ENCODE assay signal across 35 cellular contexts in genomic region chr4:36082817-36083216, GRCh38.
"Had no signal": no experiment of that assay in that cellular context is flagged by ENCODE, and none has a peak within 500 bp of the region (broad histone marks: within the 10 kb centered on the region; RNA-seq: fewer than 3 reads in every experiment).

No MANE protein-coding gene starts in this region.

- H3K4me1 Mint-ChIP-seq: activated naive CD8-positive, alpha-beta T cell treated with anti-CD3 and anti-CD28 coated beads, Interleukin-2, amount 10 ng/mL, durations not matched to agents 7 days and 5 days had no signal

- H3K9me3 Mint-ChIP-seq: activated CD4-positive, alpha-beta memory T cell treated with anti-CD3 and anti-CD28 coated beads, Interleukin-2, amount 10 ng/mL, durations not matched to agents 7 days and 5 days; activated CD4-positive, alpha-beta T cell treated with anti-CD3 and anti-CD28 coated beads, Interleukin-2, amount 10 ng/mL, durations not matched to agents 7 days and 5 days; activated naive CD4-positive, alpha-beta T cell treated with anti-CD3 and anti-CD28 coated beads, Interleukin-2, amount 10 ng/mL, durations not matched to agents 7 days and 5 days; activated naive CD4-positive, alpha-beta T cell treated with anti-CD3 and anti-CD28 coated beads, Interleukin-2, amount 50 U/mL, for 24 hours; activated naive CD8-positive, alpha-beta T cell treated with anti-CD3 and anti-CD28 coated beads, Interleukin-2, amount 10 ng/mL, durations not matched to agents 7 days and 5 days; activated naive CD8-positive, alpha-beta T cell treated with anti-CD3 and anti-CD28 coated beads, Interleukin-2, amount 50 U/mL, for 24 hours; activated T-cell treated with anti-CD3 and anti-CD28 coated beads, Interleukin-2, amount 50 U/mL, for 24 hours; activated T-helper 2 cell treated with anti-CD3 and anti-CD28 coated beads, Interferon-gamma antibody, Interleukin-2, Interleukin-4, amounts not matched to agents 10 μg/mL and 5 μg/mL and 100 μg/mL, durations not matched to agents 14 hours and 24 hours and 36 hours; brain; central memory CD8-positive, alpha-beta T cell; T-helper 1 cell treated with Interleukin-12 subunit alpha and Interleukin-12 subunit beta and Interleukin-4 antibody, amounts not matched to agents 30 μg/mL and 1 μg/mL, for 36 hours; T-helper 2 cell treated with Interferon-gamma antibody and Interleukin-4, amounts not matched to agents 5 μg/mL and 100 μg/mL, for 36 hours; WTC11 had no signal

- H3K36me3 Mint-ChIP-seq: brain, WTC11 had no signal

- H3K4me3 Mint-ChIP-seq: activated CD4-positive, alpha-beta memory T cell treated with anti-CD3 and anti-CD28 coated beads, Interleukin-2, amount 10 ng/mL, durations not matched to agents 7 days and 5 days; activated CD4-positive, alpha-beta T cell treated with anti-CD3 and anti-CD28 coated beads for 36 hours; activated CD4-positive, alpha-beta T cell treated with anti-CD3 and anti-CD28 coated beads, Interleukin-2, amount 10 ng/mL, durations not matched to agents 7 days and 5 days; activated CD8-positive, alpha-beta memory T cell treated with anti-CD3 and anti-CD28 coated beads, Interleukin-2, amount 10 ng/mL, durations not matched to agents 7 days and 5 days; activated CD8-positive, alpha-beta T cell treated with anti-CD3 and anti-CD28 coated beads, Interleukin-2, amount 10 ng/mL, durations not matched to agents 7 days and 5 days; activated naive CD4-positive, alpha-beta T cell treated with anti-CD3 and anti-CD28 coated beads, Interleukin-2, amount 10 ng/mL, durations not matched to agents 7 days and 5 days; activated naive CD4-positive, alpha-beta T cell treated with anti-CD3 and anti-CD28 coated beads, Interleukin-2, amount 50 U/mL, for 24 hours; activated naive CD8-positive, alpha-beta T cell; activated naive CD8-positive, alpha-beta T cell treated with anti-CD3 and anti-CD28 coated beads, Interleukin-2, amount 10 ng/mL, durations not matched to agents 7 days and 5 days; activated naive CD8-positive, alpha-beta T cell treated with anti-CD3 and anti-CD28 coated beads, Interleukin-2, amount 50 U/mL, for 24 hours; activated T-cell treated with anti-CD3 and anti-CD28 coated beads, Interleukin-2, amount 50 U/mL, for 24 hours; brain; central memory CD8-positive, alpha-beta T cell; T-helper 1 cell treated with Interleukin-12 subunit alpha and Interleukin-12 subunit beta and Interleukin-4 antibody, amounts not matched to agents 30 μg/mL and 1 μg/mL, for 36 hours; T-helper 2 cell treated with Interferon-gamma antibody and Interleukin-4, amounts not matched to agents 5 μg/mL and 100 μg/mL, for 36 hours; WTC11 had no signal

- H3K27ac Mint-ChIP-seq: activated CD4-positive, alpha-beta memory T cell treated with anti-CD3 and anti-CD28 coated beads, Interleukin-2, amount 10 ng/mL, durations not matched to agents 7 days and 5 days; activated CD4-positive, alpha-beta T cell treated with anti-CD3 and anti-CD28 coated beads for 36 hours; activated CD4-positive, alpha-beta T cell treated with anti-CD3 and anti-CD28 coated beads, Interleukin-2, amount 10 ng/mL, durations not matched to agents 7 days and 5 days; activated CD8-positive, alpha-beta memory T cell treated with anti-CD3 and anti-CD28 coated beads, Interleukin-2, amount 10 ng/mL, durations not matched to agents 7 days and 5 days; activated CD8-positive, alpha-beta T cell treated with anti-CD3 and anti-CD28 coated beads, Interleukin-2, amount 10 ng/mL, durations not matched to agents 7 days and 5 days; activated naive CD4-positive, alpha-beta T cell treated with anti-CD3 and anti-CD28 coated beads, Interleukin-2, amount 10 ng/mL, durations not matched to agents 7 days and 5 days; activated naive CD4-positive, alpha-beta T cell treated with anti-CD3 and anti-CD28 coated beads, Interleukin-2, amount 50 U/mL, for 24 hours; activated naive CD8-positive, alpha-beta T cell; activated naive CD8-positive, alpha-beta T cell treated with anti-CD3 and anti-CD28 coated beads, Interleukin-2, amount 10 ng/mL, durations not matched to agents 7 days and 5 days; activated naive CD8-positive, alpha-beta T cell treated with anti-CD3 and anti-CD28 coated beads, Interleukin-2, amount 50 U/mL, for 24 hours; activated T-cell treated with anti-CD3 and anti-CD28 coated beads, Interleukin-2, amount 50 U/mL, for 24 hours; activated T-helper 2 cell treated with anti-CD3 and anti-CD28 coated beads, Interferon-gamma antibody, Interleukin-2, Interleukin-4, amounts not matched to agents 10 μg/mL and 5 μg/mL and 100 μg/mL, durations not matched to agents 14 hours and 24 hours and 36 hours; brain; T-helper 1 cell treated with Interleukin-12 subunit alpha and Interleukin-12 subunit beta and Interleukin-4 antibody, amounts not matched to agents 30 μg/mL and 1 μg/mL, for 36 hours; T-helper 2 cell treated with Interferon-gamma antibody and Interleukin-4, amounts not matched to agents 5 μg/mL and 100 μg/mL, for 36 hours; WTC11 had no signal

- DNase-seq: activated CD4-positive, alpha-beta memory T cell treated with anti-CD3 and anti-CD28 coated beads, Interleukin-2, amount 10 ng/mL, durations not matched to agents 7 days and 5 days; activated CD4-positive, alpha-beta T cell treated with anti-CD3 and anti-CD28 coated beads for 1 hour; activated CD4-positive, alpha-beta T cell treated with anti-CD3 and anti-CD28 coated beads for 36 hours; activated CD4-positive, alpha-beta T cell treated with anti-CD3 and anti-CD28 coated beads for 48 hours; activated CD4-positive, alpha-beta T cell treated with anti-CD3 and anti-CD28 coated beads, Interleukin-2, amount 10 ng/mL, durations not matched to agents 7 days and 5 days; activated CD4-positive, alpha-beta T cell treated with anti-CD3 and anti-CD28 coated beads, Interleukin-2, amount 50 U/mL, for 48 hours; activated CD4-positive, CD25-positive, alpha-beta regulatory T cell; activated CD8-positive, alpha-beta memory T cell treated with anti-CD3 and anti-CD28 coated beads for 24 hours; activated CD8-positive, alpha-beta memory T cell treated with anti-CD3 and anti-CD28 coated beads, Interleukin-2, amount 10 ng/mL, durations not matched to agents 7 days and 5 days; activated CD8-positive, alpha-beta memory T cell treated with anti-CD3 and anti-CD28 coated beads, Interleukin-2, amount 50 U/mL, for 48 hours; activated CD8-positive, alpha-beta T cell treated with anti-CD3 and anti-CD28 coated beads, Interleukin-2, amount 10 ng/mL, durations not matched to agents 7 days and 5 days; activated effector memory CD4-positive, alpha-beta T cell treated with Interleukin-2 at 50 U/mL for 16 hours; activated gamma-delta T cell; activated naive CD4-positive, alpha-beta T cell treated with anti-CD3 and anti-CD28 coated beads, Interleukin-2, amount 10 ng/mL, durations not matched to agents 7 days and 5 days; activated naive CD4-positive, alpha-beta T cell treated with Interleukin-2 at 50 U/mL for 16 hours; activated naive CD8-positive, alpha-beta T cell treated with anti-CD3 and anti-CD28 coated beads, Interleukin-2, amount 10 ng/mL, durations not matched to agents 7 days and 5 days; activated naive CD8-positive, alpha-beta T cell treated with anti-CD3 and anti-CD28 coated beads, Interleukin-2, amount 50 U/mL, for 24 hours; activated T-cell treated with anti-CD3 and anti-CD28 coated beads, Interleukin-2, amount 50 U/mL, for 24 hours; activated T-cell treated with anti-CD3 and anti-CD28 coated beads, Interleukin-2, amount 50 U/mL, for 48 hours; amygdala; anterior cingulate cortex; cerebellar nuclear complex; T-helper 1 cell; T-helper 9 cell; WERI-Rb-1 had no signal

- H3K27me3 Mint-ChIP-seq: activated CD4-positive, alpha-beta memory T cell treated with anti-CD3 and anti-CD28 coated beads, Interleukin-2, amount 10 ng/mL, durations not matched to agents 7 days and 5 days; activated CD4-positive, alpha-beta T cell treated with anti-CD3 and anti-CD28 coated beads for 36 hours; activated CD4-positive, alpha-beta T cell treated with anti-CD3 and anti-CD28 coated beads, Interleukin-2, amount 10 ng/mL, durations not matched to agents 7 days and 5 days; activated CD8-positive, alpha-beta memory T cell treated with anti-CD3 and anti-CD28 coated beads, Interleukin-2, amount 10 ng/mL, durations not matched to agents 7 days and 5 days; activated naive CD4-positive, alpha-beta T cell treated with anti-CD3 and anti-CD28 coated beads, Interleukin-2, amount 10 ng/mL, durations not matched to agents 7 days and 5 days; activated naive CD4-positive, alpha-beta T cell treated with anti-CD3 and anti-CD28 coated beads, Interleukin-2, amount 50 U/mL, for 24 hours; activated naive CD8-positive, alpha-beta T cell; activated naive CD8-positive, alpha-beta T cell treated with anti-CD3 and anti-CD28 coated beads, Interleukin-2, amount 10 ng/mL, durations not matched to agents 7 days and 5 days; activated naive CD8-positive, alpha-beta T cell treated with anti-CD3 and anti-CD28 coated beads, Interleukin-2, amount 50 U/mL, for 24 hours; activated T-cell treated with anti-CD3 and anti-CD28 coated beads, Interleukin-2, amount 50 U/mL, for 24 hours; brain; central memory CD8-positive, alpha-beta T cell had no signal

- FAIRE-seq: bronchial epithelial cell, TTC549 had no signal
